In the genomic region with DNA sequence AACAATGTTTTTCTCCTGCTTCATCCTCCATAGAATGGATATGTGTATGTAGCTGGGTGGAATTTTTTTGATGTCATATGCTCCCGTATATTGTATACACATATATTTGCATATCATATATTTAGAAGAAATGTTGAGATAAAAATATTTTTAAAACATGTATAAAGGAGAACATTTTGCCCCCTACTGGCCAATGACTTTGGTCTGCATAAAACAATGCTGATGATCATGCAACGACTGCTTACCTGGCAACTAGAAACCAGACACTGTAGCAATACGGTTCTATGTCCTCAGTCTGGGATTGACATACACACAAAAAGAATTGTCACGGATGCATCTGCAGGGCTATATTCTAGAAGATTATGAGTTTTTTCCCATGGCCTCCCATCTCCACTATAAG, we compare ENCODE assay signal across 15 cellular contexts.
DNase-seq lines count a peak whose midpoint lies in the region; ATAC-seq and TF ChIP-seq lines count a peak whose summit lies in the region.
"Had no signal": no experiment of that assay in that cellular context is flagged by ENCODE, and none has a peak within 500 bp of the region (broad histone marks: within the 10 kb centered on the region; RNA-seq: fewer than 3 reads in every experiment).

No MANE protein-coding gene starts in this region.

- POLR2A ChIA-PET in SK-N-SH (lab: Yijun Ruan, JAX) = no interaction called here

- H3K9me3 Mint-ChIP-seq in type B pancreatic cell = no peaks in the 10 kb centered on the region

- TF ChIP-seq RAD21 in SK-N-SH (IDR thresholded peaks at IDR 0.05; ENCODE audit: low read length) = no peak

- no peaks in the 10 kb centered on the region for H3K36me3 Mint-ChIP-seq in type B pancreatic cell

- H3F3A ChIP-seq in SK-N-SH (replicated peaks; ENCODE audit: insufficient read depth) = no peaks in the 10 kb centered on the region

- H3K27ac Mint-ChIP-seq in type B pancreatic cell = no peak overlapping the region
- H3K27ac Mint-ChIP-seq: activated CD8-positive, alpha-beta T cell treated with anti-CD3 and anti-CD28 coated beads for 36 hours; T-helper 1 cell treated with Interleukin-12 subunit alpha and Interleukin-12 subunit beta and Interleukin-4 antibody, amounts not matched to agents 30 μg/mL and 1 μg/mL, for 36 hours had no signal

- H3K9me2 ChIP-seq in SK-N-SH = no peaks in the 10 kb centered on the region

- H3K27me3 ChIP-seq in SK-N-SH (ENCODE audit: insufficient read depth) = no peaks in the 10 kb centered on the region

- CTCF ChIA-PET in SK-N-SH (lab: Yijun Ruan, JAX) = no interaction called here

- DNase-seq in SK-N-SH (peak; percentile 4), RKO (ENCODE audit: low spot score) (peak; percentile 19), fibroblast of mammary gland (ENCODE audit: low read depth) (peak; percentile 10), type B pancreatic cell (ENCODE audit: extremely low spot score, unreplicated experiment) (no peak), hypothalamus (lab: John Stamatoyannopoulos, UW) (no peak)
- DNase-seq: activated CD8-positive, alpha-beta T cell treated with anti-CD3 and anti-CD28 coated beads for 36 hours; EL; foreskin melanocyte; left ventricle myocardium superior; NCI-H1092 treated with DMSO at 0.1 percent for 48 hours; occipital lobe had no signal

- no peaks in the 10 kb centered on the region for H3K9me3 ChIP-seq in SK-N-SH

- H2AFZ ChIP-seq in SK-N-SH (ENCODE audit: low read depth) = no peak overlapping the region

- H3K4me2 ChIP-seq in SK-N-SH = no peak overlapping the region

- TF ChIP-seq CTCF in SK-N-SH (IDR thresholded peaks at IDR 0.05) (peak; percentile 51), fibroblast of mammary gland (conservative IDR thresholded peaks at IDR 0.05; ENCODE audit: control insufficient read depth, insufficient read depth, low read depth, low read length) (peak; percentile 36), type B pancreatic cell (conservative IDR thresholded peaks at IDR 0.05) (peak; percentile 65)

- no peak for TF ChIP-seq EP300 in SK-N-SH (IDR thresholded peaks at IDR 0.05; ENCODE audit: borderline replicate concordance in 1 of 2, low read depth in 1 of 2, low read length in 1 of 2)

- H3K4me3 ChIP-seq in SK-N-SH (ENCODE audit: low read depth in 2 of 2, low read length in 1 of 2) (no peak overlapping the region), fibroblast of mammary gland (ENCODE audit: control insufficient read depth, low read depth, low read length) (no peak overlapping the region)

- H3K4me1 ChIP-seq in SK-N-SH (ENCODE audit: control insufficient read depth in 1 of 2, insufficient read depth in 2 of 2, low read depth in 1 of 2, low read length in 1 of 2) = no peaks in the 10 kb centered on the region

- no peaks in the 10 kb centered on the region for H3K4me1 Mint-ChIP-seq in type B pancreatic cell (ENCODE audit: unreplicated experiment)

- H3K79me2 ChIP-seq in SK-N-SH (ENCODE audit: insufficient read depth) = no peaks in the 10 kb centered on the region

- H3K27me3 Mint-ChIP-seq in type B pancreatic cell = no peaks in the 10 kb centered on the region
- H3K27me3 Mint-ChIP-seq: activated CD8-positive, alpha-beta T cell treated with anti-CD3 and anti-CD28 coated beads for 36 hours had no signal

- H3K4me3 Mint-ChIP-seq in type B pancreatic cell = no peak overlapping the region
- H3K4me3 Mint-ChIP-seq: activated CD8-positive, alpha-beta T cell treated with anti-CD3 and anti-CD28 coated beads for 36 hours; T-helper 1 cell treated with Interleukin-12 subunit alpha and Interleukin-12 subunit beta and Interleukin-4 antibody, amounts not matched to agents 30 μg/mL and 1 μg/mL, for 36 hours had no signal

- H4K20me1 ChIP-seq in SK-N-SH (ENCODE audit: insufficient read depth) = no peaks in the 10 kb centered on the region

- ATAC-seq in SK-N-SH treated with all-trans-retinoic acid at 6 μM for 48 hours (no peak), GM18520 (IDR thresholded peaks at IDR 0.05; ENCODE audit: unreplicated experiment) (no peak), GM19395 (IDR thresholded peaks at IDR 0.05; ENCODE audit: unreplicated experiment) (no peak)
- ATAC-seq: activated CD8-positive, alpha-beta T cell treated with anti-CD3 and anti-CD28 coated beads for 36 hours; left ventricle myocardium superior had no signal

- no peaks in the 10 kb centered on the region for H3K36me3 ChIP-seq in SK-N-SH (replicated peaks in 1 of 2; ENCODE audit: control insufficient read depth in 1 of 2, insufficient read depth in 2 of 2, low read length in 1 of 2)

- 8% methylated on average over 4 of the region's 4 CpGs for WGBS in SK-N-SH (ENCODE audit: low lambda C conversion rate)

- H3K9ac ChIP-seq in SK-N-SH = no peak overlapping the region

- no peak overlapping the region for H3K27ac ChIP-seq in SK-N-SH (ENCODE audit: low read depth in 2 of 2, low read length in 1 of 2)

TF ChIP-seq in SK-N-SH, 30 proteins besides CTCF, POLR2A, EP300 and RAD21 (continues in another document):
- TF ChIP-seq FOSL2 (IDR thresholded peaks at IDR 0.05; ENCODE audit: borderline replicate concordance, low read depth) (no peak), TCF12 (IDR thresholded peaks at IDR 0.05) (no peak), ELF1 (IDR thresholded peaks at IDR 0.05) (no peak), GATA2 (CRISPR knock-in tag; IDR thresholded peaks at IDR 0.05) (no peak), JUND (IDR thresholded peaks at IDR 0.05) (no peak), CHD2 (IDR thresholded peaks at IDR 0.05; ENCODE audit: low read length, partially characterized antibody) (no peak), EZH2phosphoT487 (IDR thresholded peaks at IDR 0.05; ENCODE audit: borderline replicate concordance, low read depth) (no peak), MEF2A (IDR thresholded peaks at IDR 0.05; ENCODE audit: borderline replicate concordance, low read depth) (no peak), TEAD4 (IDR thresholded peaks at IDR 0.05; ENCODE audit: borderline replicate concordance, insufficient read depth) (no peak), REST (IDR thresholded peaks at IDR 0.05; ENCODE audit: low read depth, low read length) (no peak)

TF ChIP-seq in SK-N-SH treated with all-trans-retinoic acid at 6 μM for 48 hours, 23 proteins besides CTCF, POLR2A, EP300 and RAD21 (continues in another document):
- no peak for TF ChIP-seq PATZ1 (CRISPR knock-in tag; IDR thresholded peaks at IDR 0.05; ENCODE audit: borderline replicate concordance)
- TF ChIP-seq TSHZ2 (CRISPR knock-in tag; IDR thresholded peaks at IDR 0.05) = no peak
- TF ChIP-seq ZNF70 (CRISPR knock-in tag; IDR thresholded peaks at IDR 0.05) = no peak
- TF ChIP-seq BACH2 (CRISPR knock-in tag; IDR thresholded peaks at IDR 0.05; ENCODE audit: borderline replicate concordance) = no peak
- no peak for TF ChIP-seq ISL1 (CRISPR knock-in tag; IDR thresholded peaks at IDR 0.05)
- TF ChIP-seq TOX (CRISPR knock-in tag; IDR thresholded peaks at IDR 0.05; ENCODE audit: borderline replicate concordance) = no peak
- no peak for TF ChIP-seq ZFP3 (CRISPR knock-in tag; IDR thresholded peaks at IDR 0.05)
- no peak for TF ChIP-seq CSRNP3 (CRISPR knock-in tag; IDR thresholded peaks at IDR 0.05)
- TF ChIP-seq ZC3H10 (CRISPR knock-in tag; IDR thresholded peaks at IDR 0.05) = no peak
- no peak for TF ChIP-seq SNAI2 (CRISPR knock-in tag; IDR thresholded peaks at IDR 0.05)

Comparison
In these comparisons a context has a peak if more than half of its experiments do, and no peak if none do; other contexts are left out.
1. DNase-seq: peak in SK-N-SH (single experiment), RKO (single experiment) and fibroblast of mammary gland (single experiment); none in type B pancreatic cell (single experiment) and hypothalamus (0 of 51).
2. Peak in every context shown above with its lines, with median percentiles within 50 percentile points of each other: CTCF ChIP-seq.